Comparison of ENCODE assay signal across 2 cellular contexts in the genomic region with DNA sequence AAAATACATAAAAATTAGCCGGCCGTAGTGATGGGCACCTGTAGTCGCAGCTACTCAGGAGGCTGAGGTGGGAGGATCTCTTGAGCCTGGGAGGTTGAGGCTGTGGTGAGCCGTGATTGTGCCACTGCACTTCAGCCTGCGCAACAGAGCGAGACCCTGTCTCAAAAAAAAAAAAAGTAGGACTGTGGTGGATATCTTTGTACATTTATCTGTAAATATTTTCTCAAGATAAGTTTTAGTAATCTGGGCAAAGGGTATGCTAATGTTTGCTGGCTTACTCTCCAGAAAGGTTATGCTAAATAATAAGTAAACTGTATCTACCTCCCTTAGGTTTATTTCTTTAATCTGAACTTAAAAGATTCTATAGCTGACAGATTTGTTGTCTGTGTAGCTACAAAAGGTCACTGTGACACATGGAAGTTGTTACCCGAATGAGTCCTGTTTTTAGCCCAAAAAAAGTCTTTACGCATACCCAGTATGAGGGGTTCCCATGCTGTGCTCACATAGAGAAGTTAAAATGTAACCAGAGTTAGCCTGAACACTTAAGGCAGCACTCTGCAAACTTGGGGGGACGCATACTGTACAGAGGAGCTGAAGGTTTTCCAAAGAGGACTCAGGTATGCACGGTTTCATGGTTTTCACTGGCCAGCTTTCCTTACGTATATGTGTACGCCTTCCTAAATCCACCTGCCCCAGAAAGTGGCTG.
TF ChIP-seq lines count a peak whose summit lies in the region.

No MANE protein-coding gene starts in this region.

TF ChIP-seq in GM23338, 12 proteins besides CTCF, POLR2A, EP300 and RAD21 (continued from another document):
- TF ChIP-seq ZNF462 (CRISPR knock-in tag; IDR thresholded peaks at IDR 0.05) (no peak), ETS1 (IDR thresholded peaks at IDR 0.05) (no peak), NANOG (IDR thresholded peaks at IDR 0.05; ENCODE audit: borderline replicate concordance) (no peak), POLR2AphosphoS5 (IDR thresholded peaks at IDR 0.05; ENCODE audit: low read depth) (no peak), EZH2phosphoT487 (IDR thresholded peaks at IDR 0.05; ENCODE audit: unreplicated experiment) (no peak)

TF ChIP-seq in HepG2, 621 proteins besides CTCF, POLR2A, EP300 and RAD21 (continued from another document and continues in another):
- TF ChIP-seq, protein P1, sequence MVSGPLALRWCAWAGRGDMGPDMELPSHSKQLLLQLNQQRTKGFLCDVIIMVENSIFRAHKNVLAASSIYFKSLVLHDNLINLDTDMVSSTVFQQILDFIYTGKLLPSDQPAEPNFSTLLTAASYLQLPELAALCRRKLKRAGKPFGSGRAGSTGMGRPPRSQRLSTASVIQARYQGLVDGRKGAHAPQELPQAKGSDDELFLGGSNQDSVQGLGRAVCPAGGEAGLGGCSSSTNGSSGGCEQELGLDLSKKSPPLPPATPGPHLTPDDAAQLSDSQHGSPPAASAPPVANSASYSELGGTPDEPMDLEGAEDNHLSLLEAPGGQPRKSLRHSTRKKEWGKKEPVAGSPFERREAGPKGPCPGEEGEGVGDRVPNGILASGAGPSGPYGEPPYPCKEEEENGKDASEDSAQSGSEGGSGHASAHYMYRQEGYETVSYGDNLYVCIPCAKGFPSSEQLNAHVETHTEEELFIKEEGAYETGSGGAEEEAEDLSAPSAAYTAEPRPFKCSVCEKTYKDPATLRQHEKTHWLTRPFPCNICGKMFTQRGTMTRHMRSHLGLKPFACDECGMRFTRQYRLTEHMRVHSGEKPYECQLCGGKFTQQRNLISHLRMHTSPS (CRISPR knock-in tag; IDR thresholded peaks at IDR 0.05; ENCODE audit: low read depth): no peak
- TF ChIP-seq, protein P2, sequence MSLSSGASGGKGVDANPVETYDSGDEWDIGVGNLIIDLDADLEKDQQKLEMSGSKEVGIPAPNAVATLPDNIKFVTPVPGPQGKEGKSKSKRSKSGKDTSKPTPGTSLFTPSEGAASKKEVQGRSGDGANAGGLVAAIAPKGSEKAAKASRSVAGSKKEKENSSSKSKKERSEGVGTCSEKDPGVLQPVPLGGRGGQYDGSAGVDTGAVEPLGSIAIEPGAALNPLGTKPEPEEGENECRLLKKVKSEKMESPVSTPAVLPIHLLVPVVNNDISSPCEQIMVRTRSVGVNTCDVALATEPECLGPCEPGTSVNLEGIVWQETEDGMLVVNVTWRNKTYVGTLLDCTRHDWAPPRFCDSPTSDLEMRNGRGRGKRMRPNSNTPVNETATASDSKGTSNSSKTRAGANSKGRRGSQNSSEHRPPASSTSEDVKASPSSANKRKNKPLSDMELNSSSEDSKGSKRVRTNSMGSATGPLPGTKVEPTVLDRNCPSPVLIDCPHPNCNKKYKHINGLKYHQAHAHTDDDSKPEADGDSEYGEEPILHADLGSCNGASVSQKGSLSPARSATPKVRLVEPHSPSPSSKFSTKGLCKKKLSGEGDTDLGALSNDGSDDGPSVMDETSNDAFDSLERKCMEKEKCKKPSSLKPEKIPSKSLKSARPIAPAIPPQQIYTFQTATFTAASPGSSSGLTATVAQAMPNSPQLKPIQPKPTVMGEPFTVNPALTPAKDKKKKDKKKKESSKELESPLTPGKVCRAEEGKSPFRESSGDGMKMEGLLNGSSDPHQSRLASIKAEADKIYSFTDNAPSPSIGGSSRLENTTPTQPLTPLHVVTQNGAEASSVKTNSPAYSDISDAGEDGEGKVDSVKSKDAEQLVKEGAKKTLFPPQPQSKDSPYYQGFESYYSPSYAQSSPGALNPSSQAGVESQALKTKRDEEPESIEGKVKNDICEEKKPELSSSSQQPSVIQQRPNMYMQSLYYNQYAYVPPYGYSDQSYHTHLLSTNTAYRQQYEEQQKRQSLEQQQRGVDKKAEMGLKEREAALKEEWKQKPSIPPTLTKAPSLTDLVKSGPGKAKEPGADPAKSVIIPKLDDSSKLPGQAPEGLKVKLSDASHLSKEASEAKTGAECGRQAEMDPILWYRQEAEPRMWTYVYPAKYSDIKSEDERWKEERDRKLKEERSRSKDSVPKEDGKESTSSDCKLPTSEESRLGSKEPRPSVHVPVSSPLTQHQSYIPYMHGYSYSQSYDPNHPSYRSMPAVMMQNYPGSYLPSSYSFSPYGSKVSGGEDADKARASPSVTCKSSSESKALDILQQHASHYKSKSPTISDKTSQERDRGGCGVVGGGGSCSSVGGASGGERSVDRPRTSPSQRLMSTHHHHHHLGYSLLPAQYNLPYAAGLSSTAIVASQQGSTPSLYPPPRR (CRISPR knock-in tag; IDR thresholded peaks at IDR 0.05; ENCODE audit: borderline replicate concordance): peak; percentile 21; the same call in 1 of the 2 replicates
- TF ChIP-seq ZC3H4 (CRISPR knock-in tag; IDR thresholded peaks at IDR 0.05; ENCODE audit: borderline replicate concordance) (no peak), KDM6A (CRISPR knock-in tag; IDR thresholded peaks at IDR 0.05; ENCODE audit: low read depth) (no peak), KAT8 (CRISPR knock-in tag; IDR thresholded peaks at IDR 0.05) (no peak), SOX13 (IDR thresholded peaks at IDR 0.05) (no peak), SOX13 (CRISPR knock-in tag; conservative IDR thresholded peaks at IDR 0.05 in 1 of 2, IDR thresholded peaks at IDR 0.05 in 1 of 2) (0 out of 4 replicates have a peak, but pooled peaks of 1 of the 2 experiments have one; percentile 23), CEBPB (IDR thresholded peaks at IDR 0.05; ENCODE audit: borderline replicate concordance, low read depth, low read length) (no peak), ELF1 (CRISPR knock-in tag; IDR thresholded peaks at IDR 0.05) (no peak), AFF4 (CRISPR knock-in tag; IDR thresholded peaks at IDR 0.05) (no peak), PAXIP1 (CRISPR knock-in tag; conservative IDR thresholded peaks at IDR 0.05) (peak; percentile 80), GFI1 (CRISPR knock-in tag; IDR thresholded peaks at IDR 0.05; ENCODE audit: borderline replicate concordance) (peak; percentile 89), PHF21A (CRISPR knock-in tag; IDR thresholded peaks at IDR 0.05) (0 out of 2 replicates have a peak, but pooled peaks have one; percentile 27), WIZ (CRISPR knock-in tag; IDR thresholded peaks at IDR 0.05) (no peak), SRF (IDR thresholded peaks at IDR 0.05; ENCODE audit: low read depth, low read length) (0 out of 2 replicates have a peak, but pooled peaks have one; percentile 6), ZNF660 (CRISPR knock-in tag; IDR thresholded peaks at IDR 0.05; ENCODE audit: borderline replicate concordance, low read depth) (no peak), SRY (CRISPR knock-in tag; IDR thresholded peaks at IDR 0.05) (no peak)
- TF ChIP-seq, protein P3, sequence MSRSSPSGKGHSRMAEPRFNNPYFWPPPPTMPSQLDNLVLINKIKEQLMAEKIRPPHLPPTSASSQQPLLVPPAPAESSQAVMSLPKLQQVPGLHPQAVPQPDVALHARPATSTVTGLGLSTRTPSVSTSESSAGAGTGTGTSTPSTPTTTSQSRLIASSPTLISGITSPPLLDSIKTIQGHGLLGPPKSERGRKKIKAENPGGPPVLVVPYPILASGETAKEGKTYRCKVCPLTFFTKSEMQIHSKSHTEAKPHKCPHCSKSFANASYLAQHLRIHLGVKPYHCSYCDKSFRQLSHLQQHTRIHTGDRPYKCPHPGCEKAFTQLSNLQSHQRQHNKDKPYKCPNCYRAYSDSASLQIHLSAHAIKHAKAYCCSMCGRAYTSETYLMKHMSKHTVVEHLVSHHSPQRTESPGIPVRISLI (CRISPR knock-in tag; IDR thresholded peaks at IDR 0.05; ENCODE audit: borderline replicate concordance): peak; percentile 86
- TF ChIP-seq, protein P4, sequence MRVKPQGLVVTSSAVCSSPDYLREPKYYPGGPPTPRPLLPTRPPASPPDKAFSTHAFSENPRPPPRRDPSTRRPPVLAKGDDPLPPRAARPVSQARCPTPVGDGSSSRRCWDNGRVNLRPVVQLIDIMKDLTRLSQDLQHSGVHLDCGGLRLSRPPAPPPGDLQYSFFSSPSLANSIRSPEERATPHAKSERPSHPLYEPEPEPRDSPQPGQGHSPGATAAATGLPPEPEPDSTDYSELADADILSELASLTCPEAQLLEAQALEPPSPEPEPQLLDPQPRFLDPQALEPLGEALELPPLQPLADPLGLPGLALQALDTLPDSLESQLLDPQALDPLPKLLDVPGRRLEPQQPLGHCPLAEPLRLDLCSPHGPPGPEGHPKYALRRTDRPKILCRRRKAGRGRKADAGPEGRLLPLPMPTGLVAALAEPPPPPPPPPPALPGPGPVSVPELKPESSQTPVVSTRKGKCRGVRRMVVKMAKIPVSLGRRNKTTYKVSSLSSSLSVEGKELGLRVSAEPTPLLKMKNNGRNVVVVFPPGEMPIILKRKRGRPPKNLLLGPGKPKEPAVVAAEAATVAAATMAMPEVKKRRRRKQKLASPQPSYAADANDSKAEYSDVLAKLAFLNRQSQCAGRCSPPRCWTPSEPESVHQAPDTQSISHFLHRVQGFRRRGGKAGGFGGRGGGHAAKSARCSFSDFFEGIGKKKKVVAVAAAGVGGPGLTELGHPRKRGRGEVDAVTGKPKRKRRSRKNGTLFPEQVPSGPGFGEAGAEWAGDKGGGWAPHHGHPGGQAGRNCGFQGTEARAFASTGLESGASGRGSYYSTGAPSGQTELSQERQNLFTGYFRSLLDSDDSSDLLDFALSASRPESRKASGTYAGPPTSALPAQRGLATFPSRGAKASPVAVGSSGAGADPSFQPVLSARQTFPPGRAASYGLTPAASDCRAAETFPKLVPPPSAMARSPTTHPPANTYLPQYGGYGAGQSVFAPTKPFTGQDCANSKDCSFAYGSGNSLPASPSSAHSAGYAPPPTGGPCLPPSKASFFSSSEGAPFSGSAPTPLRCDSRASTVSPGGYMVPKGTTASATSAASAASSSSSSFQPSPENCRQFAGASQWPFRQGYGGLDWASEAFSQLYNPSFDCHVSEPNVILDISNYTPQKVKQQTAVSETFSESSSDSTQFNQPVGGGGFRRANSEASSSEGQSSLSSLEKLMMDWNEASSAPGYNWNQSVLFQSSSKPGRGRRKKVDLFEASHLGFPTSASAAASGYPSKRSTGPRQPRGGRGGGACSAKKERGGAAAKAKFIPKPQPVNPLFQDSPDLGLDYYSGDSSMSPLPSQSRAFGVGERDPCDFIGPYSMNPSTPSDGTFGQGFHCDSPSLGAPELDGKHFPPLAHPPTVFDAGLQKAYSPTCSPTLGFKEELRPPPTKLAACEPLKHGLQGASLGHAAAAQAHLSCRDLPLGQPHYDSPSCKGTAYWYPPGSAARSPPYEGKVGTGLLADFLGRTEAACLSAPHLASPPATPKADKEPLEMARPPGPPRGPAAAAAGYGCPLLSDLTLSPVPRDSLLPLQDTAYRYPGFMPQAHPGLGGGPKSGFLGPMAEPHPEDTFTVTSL (CRISPR knock-in tag; IDR thresholded peaks at IDR 0.05; ENCODE audit: borderline replicate concordance): peak; percentile 24; the same call in 1 of the 2 replicates
- TF ChIP-seq, protein P5, sequence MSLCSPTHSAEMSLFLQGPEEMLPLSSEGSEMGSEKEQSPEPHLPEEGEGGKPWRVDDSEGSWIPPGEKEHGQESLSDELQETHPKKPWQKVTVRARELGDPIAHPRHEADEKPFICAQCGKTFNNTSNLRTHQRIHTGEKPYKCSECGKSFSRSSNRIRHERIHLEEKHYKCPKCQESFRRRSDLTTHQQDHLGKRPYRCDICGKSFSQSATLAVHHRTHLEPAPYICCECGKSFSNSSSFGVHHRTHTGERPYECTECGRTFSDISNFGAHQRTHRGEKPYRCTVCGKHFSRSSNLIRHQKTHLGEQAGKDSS (CRISPR knock-in tag; IDR thresholded peaks at IDR 0.05; ENCODE audit: borderline replicate concordance, low read depth): no peak
- TF ChIP-seq, protein P6, sequence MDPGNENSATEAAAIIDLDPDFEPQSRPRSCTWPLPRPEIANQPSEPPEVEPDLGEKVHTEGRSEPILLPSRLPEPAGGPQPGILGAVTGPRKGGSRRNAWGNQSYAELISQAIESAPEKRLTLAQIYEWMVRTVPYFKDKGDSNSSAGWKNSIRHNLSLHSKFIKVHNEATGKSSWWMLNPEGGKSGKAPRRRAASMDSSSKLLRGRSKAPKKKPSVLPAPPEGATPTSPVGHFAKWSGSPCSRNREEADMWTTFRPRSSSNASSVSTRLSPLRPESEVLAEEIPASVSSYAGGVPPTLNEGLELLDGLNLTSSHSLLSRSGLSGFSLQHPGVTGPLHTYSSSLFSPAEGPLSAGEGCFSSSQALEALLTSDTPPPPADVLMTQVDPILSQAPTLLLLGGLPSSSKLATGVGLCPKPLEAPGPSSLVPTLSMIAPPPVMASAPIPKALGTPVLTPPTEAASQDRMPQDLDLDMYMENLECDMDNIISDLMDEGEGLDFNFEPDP (CRISPR knock-in tag; conservative IDR thresholded peaks at IDR 0.05): no peak
